ENCODE assay signal across 1 cellular context in the genomic region with DNA sequence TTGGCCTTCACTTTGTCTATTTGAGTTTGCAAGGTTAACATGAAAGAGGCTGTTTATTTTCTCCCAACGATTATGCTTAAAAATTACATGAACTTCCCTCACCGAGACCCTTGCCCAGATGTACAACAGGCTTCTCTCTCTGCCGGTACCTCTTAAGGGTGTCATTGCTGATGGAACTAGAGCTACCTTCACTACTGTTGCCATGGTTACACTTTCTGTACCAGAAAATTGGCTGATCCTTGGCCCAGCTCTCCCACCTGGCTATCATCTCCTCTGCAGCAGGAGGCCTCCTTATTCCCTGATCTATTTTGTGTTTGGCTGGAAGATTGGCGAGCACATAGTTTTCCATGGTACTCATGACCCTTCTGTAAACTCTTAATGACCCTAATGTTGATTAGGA.
TF ChIP-seq lines count a peak whose summit lies in the region.

No MANE protein-coding gene starts in this region.

TF ChIP-seq in GM12878, 131 proteins besides CTCF, POLR2A, EP300 and RAD21:
- TF ChIP-seq TARDBP (IDR thresholded peaks at IDR 0.05; ENCODE audit: borderline replicate concordance) (no peak), STAT1 (conservative IDR thresholded peaks at IDR 0.05) (no peak), RB1 (IDR thresholded peaks at IDR 0.05; ENCODE audit: borderline replicate concordance) (no peak), ETV6 (conservative IDR thresholded peaks at IDR 0.05 in 1 of 2, IDR thresholded peaks at IDR 0.05 in 1 of 2; ENCODE audit: borderline replicate concordance in 1 of 2, low read depth in 1 of 2) (no peak), BMI1 (IDR thresholded peaks at IDR 0.05; ENCODE audit: borderline replicate concordance) (peak; percentile 43; the same call in 1 of the 2 replicates)
- TF ChIP-seq, protein P1, sequence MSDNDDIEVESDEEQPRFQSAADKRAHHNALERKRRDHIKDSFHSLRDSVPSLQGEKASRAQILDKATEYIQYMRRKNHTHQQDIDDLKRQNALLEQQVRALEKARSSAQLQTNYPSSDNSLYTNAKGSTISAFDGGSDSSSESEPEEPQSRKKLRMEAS (IDR thresholded peaks at IDR 0.05; ENCODE audit: low read depth, low read length), result no peak
